In the genomic region with DNA sequence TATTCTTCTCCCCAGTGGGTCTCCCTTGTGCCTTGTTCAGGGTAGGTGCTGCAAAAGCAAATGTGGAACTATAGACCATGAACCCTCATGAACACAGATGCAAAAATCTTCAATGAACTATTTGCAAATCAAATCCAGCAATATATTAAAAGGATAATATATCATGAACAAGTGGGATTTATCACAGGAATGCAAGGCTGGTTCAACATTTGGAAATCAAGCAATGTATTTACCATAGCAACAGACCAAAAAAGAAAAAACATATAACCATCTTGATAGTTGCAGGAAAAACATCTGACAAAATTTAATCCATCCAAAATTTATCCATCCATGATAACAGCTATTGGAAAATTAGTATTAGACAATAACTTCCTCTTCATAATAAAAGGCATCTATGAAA, we compare ENCODE assay signal across 34 cellular contexts. TPM values are rescaled to one million over a fixed set of nuclear protein-coding genes. Genes with fewer than 3 reads are reported as not detected.
"Had no signal": no experiment of that assay in that cellular context is flagged by ENCODE, and none has a peak within 500 bp of the region (broad histone marks: within the 10 kb centered on the region; RNA-seq: fewer than 3 reads in every experiment).

No MANE protein-coding gene starts in this region.

- H3K27ac ChIP-seq: stomach, suprapubic skin, testis, thoracic aorta, thyroid gland, tibial artery, tibial nerve, transverse colon, upper lobe of left lung, upper lobe of right lung, uterus, vagina had no signal

- H3K27ac Mint-ChIP-seq: stimulated activated effector memory CD8-positive, alpha-beta T cell treated with anti-CD3 and anti-CD28 coated beads, Interleukin-12 subunit alpha, Interleukin-12 subunit beta, amount 100 ng/mL, for 72 hours; stimulated activated memory B cell treated with anti-CD40 and anti-IgM and Interleukin-4, amounts not matched to agents 10 μg/mL and 1 μg/mL and 100 μg/mL, for 72 hours; stimulated activated naive B cell treated with anti-CD40 and anti-IgM and Interleukin-4, amounts not matched to agents 10 μg/mL and 1 μg/mL and 100 μg/mL, for 72 hours; stimulated activated naive CD8-positive, alpha-beta T cell treated with anti-CD3 and anti-CD28 coated beads, Interleukin-15, amount 100 ng/mL, for 72 hours; stimulated activated naive CD8-positive, alpha-beta T cell treated with anti-CD3 and anti-CD28 coated beads, Interleukin-15, Interleukin-2, amounts not matched to agents 100 ng/mL and 50 ng/mL, for 24 hours; type B pancreatic cell had no signal

- H3K36me3 ChIP-seq: stomach, suprapubic skin, thoracic aorta, thyroid gland, tibial artery, tibial nerve, transverse colon, upper lobe of left lung, upper lobe of right lung, uterus, vagina had no signal

- H3K27me3 ChIP-seq: stomach, suprapubic skin, testis, thyroid gland, tibial artery, tibial nerve, transverse colon, upper lobe of left lung, upper lobe of right lung, uterus, vagina had no signal

- DNase-seq: stimulated activated CD4-positive, alpha-beta T cell treated with anti-CD3 and anti-CD28 coated beads, Interleukin-2, amount 100 ng/mL, for 48 hours; stimulated activated CD4-positive, alpha-beta T cell treated with anti-CD3 and anti-CD28 coated beads, Interleukin-4, amount 100 ng/mL, for 1 hour; stimulated activated CD4-positive, alpha-beta T cell treated with anti-CD3 and anti-CD28 coated beads, Interleukin-4, amount 100 ng/mL, for 24 hours; stimulated activated CD4-positive, alpha-beta T cell treated with anti-CD3 and anti-CD28 coated beads, Interleukin-4, amount 100 ng/mL, for 4 hours; stimulated activated CD8-positive, alpha-beta memory T cell treated with anti-CD3 and anti-CD28 coated beads, Interleukin-4, amount 100 ng/mL, for 48 hours; stimulated activated naive B cell treated with anti-CD40 and anti-IgM and Interleukin-4, amounts not matched to agents 10 μg/mL and 1 μg/mL and 100 μg/mL, for 72 hours; stimulated activated naive CD4-positive, alpha-beta T cell; stimulated activated naive CD4-positive, alpha-beta T cell treated with Interleukin-2 at 50 U/mL for 16 hours; stimulated activated naive CD8-positive, alpha-beta T cell treated with anti-CD3 and anti-CD28 coated beads, Interleukin-15, amount 100 ng/mL, for 72 hours; stimulated activated naive CD8-positive, alpha-beta T cell treated with anti-CD3 and anti-CD28 coated beads, Interleukin-15, Interleukin-2, amounts not matched to agents 100 U/mL and 50 U/mL, for 24 hours; stomach; substantia nigra; testis; thyroid gland; transverse colon; trophoblast cell; upper lobe of left lung; upper lobe of right lung; uterus had no signal

- H3K4me3 Mint-ChIP-seq: stimulated activated effector memory CD8-positive, alpha-beta T cell treated with anti-CD3 and anti-CD28 coated beads, Interleukin-12 subunit alpha, Interleukin-12 subunit beta, amount 100 ng/mL, for 72 hours; stimulated activated memory B cell treated with anti-CD40 and anti-IgM and Interleukin-4, amounts not matched to agents 10 μg/mL and 1 μg/mL and 100 μg/mL, for 72 hours; stimulated activated naive B cell treated with anti-CD40 and anti-IgM and Interleukin-4, amounts not matched to agents 10 μg/mL and 1 μg/mL and 100 μg/mL, for 72 hours; stimulated activated naive CD8-positive, alpha-beta T cell treated with anti-CD3 and anti-CD28 coated beads, Interleukin-15, amount 100 ng/mL, for 72 hours; stimulated activated naive CD8-positive, alpha-beta T cell treated with anti-CD3 and anti-CD28 coated beads, Interleukin-15, Interleukin-2, amounts not matched to agents 100 ng/mL and 50 ng/mL, for 24 hours; type B pancreatic cell had no signal

- H3K4me3 ChIP-seq: stomach, suprapubic skin, testis, thoracic aorta, thyroid gland, tibial artery, tibial nerve, transverse colon, upper lobe of left lung, upper lobe of right lung, uterus, vagina had no signal

- H3K36me3 Mint-ChIP-seq: stimulated activated effector memory CD8-positive, alpha-beta T cell treated with anti-CD3 and anti-CD28 coated beads, Interleukin-12 subunit alpha, Interleukin-12 subunit beta, amount 100 ng/mL, for 72 hours; stimulated activated memory B cell treated with anti-CD40 and anti-IgM and Interleukin-4, amounts not matched to agents 10 μg/mL and 1 μg/mL and 100 μg/mL, for 72 hours; type B pancreatic cell had no signal

- H3K4me1 ChIP-seq: stomach, suprapubic skin, testis, thyroid gland, tibial artery, tibial nerve, transverse colon, upper lobe of left lung, upper lobe of right lung, uterus, vagina had no signal

- FAIRE-seq: urothelium cell line had no signal

- ATAC-seq: stimulated activated effector memory CD8-positive, alpha-beta T cell treated with anti-CD3 and anti-CD28 coated beads, Interleukin-12 subunit alpha, Interleukin-12 subunit beta, amount 100 ng/mL, for 72 hours; stimulated activated memory B cell treated with anti-CD40 and anti-IgM and Interleukin-4, amounts not matched to agents 10 μg/mL and 1 μg/mL and 100 μg/mL, for 72 hours; stimulated activated naive B cell treated with anti-CD40 and anti-IgM and Interleukin-4, amounts not matched to agents 10 μg/mL and 1 μg/mL and 100 μg/mL, for 72 hours; stimulated activated naive CD8-positive, alpha-beta T cell treated with anti-CD3 and anti-CD28 coated beads, Interleukin-15, amount 100 ng/mL, for 72 hours; stimulated activated naive CD8-positive, alpha-beta T cell treated with anti-CD3 and anti-CD28 coated beads, Interleukin-15, Interleukin-2, amounts not matched to agents 100 U/mL and 50 U/mL, for 24 hours; upper lobe of right lung had no signal

- H3K27me3 Mint-ChIP-seq: stimulated activated naive CD8-positive, alpha-beta T cell treated with anti-CD3 and anti-CD28 coated beads, Interleukin-15, amount 100 ng/mL, for 72 hours had no signal

- H3K9me3 ChIP-seq: testis, thoracic aorta, thyroid gland, upper lobe of right lung, uterus had no signal

- H3K4me1 Mint-ChIP-seq: stimulated activated effector memory CD8-positive, alpha-beta T cell treated with anti-CD3 and anti-CD28 coated beads, Interleukin-12 subunit alpha, Interleukin-12 subunit beta, amount 100 ng/mL, for 72 hours; stimulated activated memory B cell treated with anti-CD40 and anti-IgM and Interleukin-4, amounts not matched to agents 10 μg/mL and 1 μg/mL and 100 μg/mL, for 72 hours; stimulated activated naive B cell treated with anti-CD40 and anti-IgM and Interleukin-4, amounts not matched to agents 10 μg/mL and 1 μg/mL and 100 μg/mL, for 72 hours had no signal

RNA-seq across cellular contexts. Expression of gene MRGPRG, which starts 42.1 kb away (rescaled TPM):
- total RNA-seq: stomach, subcutaneous adipose tissue, suprapubic skin, temporal lobe, thoracic aorta, thyroid gland, tibial nerve, transverse colon, upper lobe of left lung, upper lobe of right lung, ureter, urinary bladder, uterus, vagina had no signal
- polyA plus RNA-seq: stomach, thymus, urinary bladder had no signal

RNA-seq across cellular contexts. Expression of gene MRGPRE, which starts 55.7 kb away (rescaled TPM):
- total RNA-seq: stomach, subcutaneous adipose tissue, temporal lobe, thoracic aorta, transverse colon, upper lobe of right lung, urinary bladder, vagina had no signal
- polyA plus RNA-seq: stomach had no signal
